In genomic region chr1:19463204-19463803, GRCh38 we compare ENCODE assay signal across 8 cellular contexts. TPM values are rescaled to one million over a fixed set of nuclear protein-coding genes. Genes with fewer than 3 reads are reported as not detected.
A peak's percentile ranks its signal among the peaks of the same experiment; 100 is the strongest.
DNase-seq lines count a peak whose midpoint lies in the region; ATAC-seq, FAIRE-seq and TF ChIP-seq lines count a peak whose summit lies in the region.

No MANE protein-coding gene starts in this region.

- peak overlapping the region in 1 of 2 experiments; percentile 27 for H3K23ac ChIP-seq in mesenchymal stem cell (ENCODE audit: low read length in 2 of 2)

- POLR2A ChIA-PET in naive thymus-derived CD4-positive, alpha-beta T cell (lab: Charles Lee): interaction anchor here (0.6 to 21.6 kb wide), 12 partner anchors 9 to 136 kb away, joined by 3 to 492 read pairs (median 4); partner anchors contain the start of gene CAPZB

- H2AFZ ChIP-seq in mesenchymal stem cell (ENCODE audit: low read depth, low read length): no peak overlapping the region

- H3K4me2 ChIP-seq in mesenchymal stem cell (ENCODE audit: low read length, poor library complexity, severe bottlenecking): no peak overlapping the region

- no peak overlapping the region for H3K18ac ChIP-seq in mesenchymal stem cell (ENCODE audit: low read depth in 1 of 2, low read length in 2 of 2)

- H4K91ac ChIP-seq in mesenchymal stem cell (ENCODE audit: low read length): no peak overlapping the region

- no peak overlapping the region for H2BK15ac ChIP-seq in mesenchymal stem cell (ENCODE audit: low read depth, poor library complexity, severe bottlenecking)

- no peak overlapping the region for H2AK5ac ChIP-seq in mesenchymal stem cell (ENCODE audit: low read length, severe bottlenecking)

- H3K27me3 ChIP-seq in naive thymus-derived CD4-positive, alpha-beta T cell (ENCODE audit: control insufficient read depth in 2 of 2, insufficient read depth in 2 of 2, low read length in 2 of 2): no peaks in the 10 kb centered on the region
- H3K27me3 ChIP-seq in mesenchymal stem cell (ENCODE audit: control insufficient read depth in 1 of 2, insufficient read depth in 1 of 2, low read length in 2 of 2): no peaks in the 10 kb centered on the region

- peak; percentile 91 for DNase-seq in activated CD8-positive, alpha-beta memory T cell treated with anti-CD3 and anti-CD28 coated beads, Interleukin-2, amount 10 ng/mL, durations not matched to agents 7 days and 5 days
- peak in 7 of 9 donors; percentile 69 to 88 (median 82) for DNase-seq in naive thymus-derived CD4-positive, alpha-beta T cell
- DNase-seq in mesenchymal stem cell: no peak
- no peak for DNase-seq in D721Med (ENCODE audit: insufficient read length, low spot score)
- no peak for DNase-seq in GOT3 (lab: John Stamatoyannopoulos, UW)
- DNase-seq in posterior cingulate gyrus: no peak

- no peak for FAIRE-seq in D721Med (lab: Jason Lieb, UNC)

- H3K27ac Mint-ChIP-seq in activated CD8-positive, alpha-beta memory T cell treated with anti-CD3 and anti-CD28 coated beads, Interleukin-2, amount 10 ng/mL, durations not matched to agents 7 days and 5 days: peak overlapping the region; percentile 88
- peak overlapping the region; percentile 86 to 98 (median 95) for H3K27ac Mint-ChIP-seq in naive thymus-derived CD4-positive, alpha-beta T cell

- CTCF ChIA-PET in activated CD8-positive, alpha-beta memory T cell treated with anti-CD3 and anti-CD28 coated beads, Interleukin-2, amount 10 ng/mL, durations not matched to agents 7 days and 5 days (lab: Charles Lee): interaction anchor here (0.7 to 5.0 kb wide), 6 partner anchors 9 to 119 kb away, joined by 3 to 20 read pairs (median 4); no protein-coding TSS in a partner anchor
- CTCF ChIA-PET in naive thymus-derived CD4-positive, alpha-beta T cell (lab: Charles Lee): interaction anchor here (0.6 to 1.5 kb wide), 4 partner anchors 14 to 188 kb away, joined by 3 to 5 read pairs (median 4); no protein-coding TSS in a partner anchor

- H3K27ac ChIP-seq in naive thymus-derived CD4-positive, alpha-beta T cell (ENCODE audit: low read depth, low read length): peak overlapping the region; percentile 84
- no peak overlapping the region for H3K27ac ChIP-seq in mesenchymal stem cell (ENCODE audit: low read length, poor library complexity, severe bottlenecking)

- WGBS in mesenchymal stem cell: 75% methylated on average over 3 of the region's 4 CpGs

- H2BK120ac ChIP-seq in mesenchymal stem cell (ENCODE audit: low read depth, low read length): no peak overlapping the region

- H3K9me3 ChIP-seq in naive thymus-derived CD4-positive, alpha-beta T cell (ENCODE audit: control insufficient read depth in 2 of 3, low read length in 3 of 3): no peaks in the 10 kb centered on the region
- no peaks in the 10 kb centered on the region for H3K9me3 ChIP-seq in mesenchymal stem cell (ENCODE audit: control insufficient read depth, low read length)

- peaks cover 33% of the 10 kb centered on the region for H3K36me3 Mint-ChIP-seq in activated CD8-positive, alpha-beta memory T cell treated with anti-CD3 and anti-CD28 coated beads, Interleukin-2, amount 10 ng/mL, durations not matched to agents 7 days and 5 days
- H3K36me3 Mint-ChIP-seq in naive thymus-derived CD4-positive, alpha-beta T cell: peaks cover 0 to 32% (median 7%) of the 10 kb centered on the region in 5 donors

- H3K36me3 ChIP-seq in naive thymus-derived CD4-positive, alpha-beta T cell (ENCODE audit: control insufficient read depth in 2 of 3, insufficient read depth in 3 of 3, low read length in 3 of 3): no peaks in the 10 kb centered on the region
- peaks cover 13 to 25% of the 10 kb centered on the region in 2 experiments for H3K36me3 ChIP-seq in mesenchymal stem cell (ENCODE audit: control insufficient read depth in 1 of 2, insufficient read depth in 2 of 2, low read depth in 1 of 2, low read length in 2 of 2)

- no peaks in the 10 kb centered on the region for H3K9me3 Mint-ChIP-seq in activated CD8-positive, alpha-beta memory T cell treated with anti-CD3 and anti-CD28 coated beads, Interleukin-2, amount 10 ng/mL, durations not matched to agents 7 days and 5 days (ENCODE audit: low read depth)
- peaks cover 0 to 2% (median 0%) of the 10 kb centered on the region in 11 donors for H3K9me3 Mint-ChIP-seq in naive thymus-derived CD4-positive, alpha-beta T cell

- peaks cover 86% of the 10 kb centered on the region for H3K4me1 Mint-ChIP-seq in activated CD8-positive, alpha-beta memory T cell treated with anti-CD3 and anti-CD28 coated beads, Interleukin-2, amount 10 ng/mL, durations not matched to agents 7 days and 5 days
- peaks cover 62 to 95% (median 85%) of the 10 kb centered on the region in 7 donors for H3K4me1 Mint-ChIP-seq in naive thymus-derived CD4-positive, alpha-beta T cell

- peaks cover 90 to 93% of the 10 kb centered on the region in 2 donors for H3K4me1 ChIP-seq in naive thymus-derived CD4-positive, alpha-beta T cell (ENCODE audit: control insufficient read depth in 2 of 2, insufficient read depth in 2 of 2, low read length in 2 of 2)
- peaks cover 24% of the 10 kb centered on the region for H3K4me1 ChIP-seq in mesenchymal stem cell (ENCODE audit: control insufficient read depth, insufficient read depth, low read depth, low read length)

- H2BK12ac ChIP-seq in mesenchymal stem cell (ENCODE audit: low read length in 2 of 2): no peak overlapping the region

- intact Hi-C loops in naive thymus-derived CD4-positive, alpha-beta T cell (cut with micrococcal nuclease): loop anchor here (1.0 to 2.0 kb wide), 7 partner anchors 9 to 137 kb away; partner anchors contain the start of gene CAPZB (in 1 of the 2)
- intact Hi-C loops in posterior cingulate gyrus (cut with DNase I): no loop called here

- ATAC-seq in GM18519 (IDR thresholded peaks at IDR 0.05; ENCODE audit: low FRiP score, unreplicated experiment) (peak; percentile 52), HG02938 (IDR thresholded peaks at IDR 0.05; ENCODE audit: unreplicated experiment) (peak; percentile 57)
- ATAC-seq in activated CD8-positive, alpha-beta memory T cell treated with anti-CD3 and anti-CD28 coated beads, Interleukin-2, amount 10 ng/mL, durations not matched to agents 7 days and 5 days: peak; percentile 88
- ATAC-seq in naive thymus-derived CD4-positive, alpha-beta T cell: peak; percentile 90

- H2BK5ac ChIP-seq in mesenchymal stem cell (ENCODE audit: low read depth, low read length, poor library complexity, severe bottlenecking): no peak overlapping the region

- H3K4me3 Mint-ChIP-seq in activated CD8-positive, alpha-beta memory T cell treated with anti-CD3 and anti-CD28 coated beads, Interleukin-2, amount 10 ng/mL, durations not matched to agents 7 days and 5 days: peak overlapping the region; percentile 53
- peak overlapping the region; percentile 66 to 87 (median 82) for H3K4me3 Mint-ChIP-seq in naive thymus-derived CD4-positive, alpha-beta T cell

- no peak overlapping the region for H3K4ac ChIP-seq in mesenchymal stem cell (ENCODE audit: low read depth in 1 of 2, low read length in 2 of 2)

- H3K4me3 ChIP-seq in naive thymus-derived CD4-positive, alpha-beta T cell (ENCODE audit: low read length): peak overlapping the region; percentile 49
- H3K4me3 ChIP-seq in mesenchymal stem cell (ENCODE audit: insufficient read depth in 1 of 2, low read depth in 1 of 2, low read length in 2 of 2): no peak overlapping the region

- no peaks in the 10 kb centered on the region for H3K27me3 Mint-ChIP-seq in activated CD8-positive, alpha-beta memory T cell treated with anti-CD3 and anti-CD28 coated beads, Interleukin-2, amount 10 ng/mL, durations not matched to agents 7 days and 5 days
- H3K27me3 Mint-ChIP-seq in naive thymus-derived CD4-positive, alpha-beta T cell: no peaks in the 10 kb centered on the region

- H3K14ac ChIP-seq in mesenchymal stem cell (ENCODE audit: low read length in 2 of 2): no peak overlapping the region

- H3K9ac ChIP-seq in mesenchymal stem cell (ENCODE audit: low read length): no peak overlapping the region

- peaks cover 1% of the 10 kb centered on the region for H3K79me1 ChIP-seq in mesenchymal stem cell (replicated peaks; ENCODE audit: low read length, poor library complexity, severe bottlenecking)

- no peak for TF ChIP-seq CTCF in D721Med (IDR thresholded peaks at IDR 0.05; ENCODE audit: insufficient read depth, missing control alignments)

- H4K8ac ChIP-seq in mesenchymal stem cell (ENCODE audit: low read length): no peak overlapping the region

RNA-seq across cellular contexts. Expression of gene CAPZB, which starts 22.0 kb away (rescaled TPM):
- total RNA-seq in activated CD8-positive, alpha-beta memory T cell treated with anti-CD3 and anti-CD28 coated beads, Interleukin-2, amount 10 ng/mL, durations not matched to agents 7 days and 5 days: 100 to 1,000 TPM; 411 to 427 TPM
- total RNA-seq in naive thymus-derived CD4-positive, alpha-beta T cell: 100 to 1,000 TPM; 216 to 519 (median 264) TPM
- polyA plus RNA-seq in naive thymus-derived CD4-positive, alpha-beta T cell: 100 to 1,000 TPM; 522 to 559 TPM
- polyA plus RNA-seq in mesenchymal stem cell (2013, experiment 1 of 2): 431 TPM
- polyA plus RNA-seq in mesenchymal stem cell (2013, experiment 2 of 2): 426 TPM

Comparison
In these comparisons a context has a peak if more than half of its experiments do, and no peak if none do; other contexts are left out.
1. DNase-seq: peak in activated CD8-positive, alpha-beta memory T cell treated with anti-CD3 and anti-CD28 coated beads, Interleukin-2, amount 10 ng/mL, durations not matched to agents 7 days and 5 days (single experiment) and naive thymus-derived CD4-positive, alpha-beta T cell (7 of 9); none in mesenchymal stem cell (single experiment), D721Med (single experiment), GOT3 (single experiment) and posterior cingulate gyrus (0 of 10).
2. Peak in every context shown above with its lines, with median percentiles within 50 percentile points of each other: ATAC-seq.